In genomic region chr15:50145451-50145872, GRCh38 we compare ENCODE assay signal across 8 cellular contexts. TPM values are rescaled to one million over a fixed set of nuclear protein-coding genes. Genes with fewer than 3 reads are reported as not detected.
DNase-seq lines count a peak whose midpoint lies in the region; ATAC-seq and TF ChIP-seq lines count a peak whose summit lies in the region.

No MANE protein-coding gene starts in this region.

- no peaks in the 10 kb centered on the region for H3K9me2 ChIP-seq in SU-DHL-6 (replicated peaks; ENCODE audit: insufficient read depth, low read length)

- H3K9me3 ChIP-seq in SU-DHL-6 (ENCODE audit: insufficient read depth, low read length) (no peaks in the 10 kb centered on the region), neuron (ENCODE audit: low read length) (no peaks in the 10 kb centered on the region)

- no peaks in the 10 kb centered on the region for H3K27me3 Mint-ChIP-seq in activated T-cell treated with anti-CD3 and anti-CD28 coated beads, Interleukin-2, amount 50 U/mL, for 24 hours

- no peaks in the 10 kb centered on the region for H3F3A ChIP-seq in SU-DHL-6 (ENCODE audit: insufficient read depth)

- H3K9me3 Mint-ChIP-seq in activated T-cell treated with anti-CD3 and anti-CD28 coated beads, Interleukin-2, amount 50 U/mL, for 24 hours: no peaks in the 10 kb centered on the region

- peak; percentile 40 for DNase-seq in AG09319 (ENCODE audit: extremely low read depth, low read depth)
- DNase-seq in NCI-H1048 (lab: John Stamatoyannopoulos, UW): peak; percentile 45
- peak; percentile 87 for DNase-seq in fibroblast of villous mesenchyme (ENCODE audit: low read depth)
- no peak for DNase-seq in activated T-cell treated with anti-CD3 and anti-CD28 coated beads, Interleukin-2, amount 50 U/mL, for 24 hours

- peak; percentile 56 for ATAC-seq in GM18511 (IDR thresholded peaks at IDR 0.05; ENCODE audit: unreplicated experiment)
- ATAC-seq in HG02884 (IDR thresholded peaks at IDR 0.05; ENCODE audit: unreplicated experiment): no peak

- H3K4me2 ChIP-seq in SU-DHL-6 (ENCODE audit: low read depth, low read length, poor library complexity, severe bottlenecking): no peak overlapping the region

- no peak overlapping the region for H3K27ac ChIP-seq in SU-DHL-6 (ENCODE audit: low read depth, low read length)

- no peak overlapping the region for H2AFZ ChIP-seq in SU-DHL-6 (ENCODE audit: low read depth, low read length, severe bottlenecking)
- peak overlapping the region; percentile 22 for H2AFZ ChIP-seq in neuron (ENCODE audit: low read depth, low read length)

- no peaks in the 10 kb centered on the region for H3K27me3 ChIP-seq in SU-DHL-6 (ENCODE audit: low read length)
- H3K27me3 ChIP-seq in neuron (ENCODE audit: insufficient read depth, low read length): no peaks in the 10 kb centered on the region

- TF ChIP-seq CTCF in AG09319 (IDR thresholded peaks at IDR 0.05; ENCODE audit: low read depth, low read length) (peak; percentile 17), SU-DHL-6 (IDR thresholded peaks at IDR 0.05; ENCODE audit: insufficient read depth, low read length, poor library complexity, severe bottlenecking) (peak; percentile 19), fibroblast of villous mesenchyme (IDR thresholded peaks at IDR 0.05; ENCODE audit: insufficient read depth, low read depth, low read length) (peak; percentile 45)

- H3K36me3 Mint-ChIP-seq in activated T-cell treated with anti-CD3 and anti-CD28 coated beads, Interleukin-2, amount 50 U/mL, for 24 hours (ENCODE audit: low read depth): no peaks in the 10 kb centered on the region

- peaks cover 41% of the 10 kb centered on the region for H3K4me1 Mint-ChIP-seq in activated T-cell treated with anti-CD3 and anti-CD28 coated beads, Interleukin-2, amount 50 U/mL, for 24 hours (ENCODE audit: low read depth)

- no peak overlapping the region for H3K27ac Mint-ChIP-seq in activated T-cell treated with anti-CD3 and anti-CD28 coated beads, Interleukin-2, amount 50 U/mL, for 24 hours

- H4K20me1 ChIP-seq in SU-DHL-6 (ENCODE audit: low read depth, low read length): no peaks in the 10 kb centered on the region

- H3K4me3 ChIP-seq in SU-DHL-6 (ENCODE audit: insufficient read depth, low read length, poor library complexity, severe bottlenecking): no peak overlapping the region
- no peak overlapping the region for H3K4me3 ChIP-seq in fibroblast of villous mesenchyme (ENCODE audit: low read depth, low read length)
- H3K4me3 ChIP-seq in neuron (ENCODE audit: low read length): no peak overlapping the region

- no peaks in the 10 kb centered on the region for H3K79me2 ChIP-seq in SU-DHL-6 (ENCODE audit: insufficient read depth, low read length)

- H3K36me3 ChIP-seq in SU-DHL-6 (ENCODE audit: low read length): no peaks in the 10 kb centered on the region
- no peaks in the 10 kb centered on the region for H3K36me3 ChIP-seq in neuron (ENCODE audit: insufficient read depth, low read length)

- H3K9ac ChIP-seq in SU-DHL-6 (ENCODE audit: low read length): no peak overlapping the region

- no peak overlapping the region for H3K4me3 Mint-ChIP-seq in activated T-cell treated with anti-CD3 and anti-CD28 coated beads, Interleukin-2, amount 50 U/mL, for 24 hours

- no peaks in the 10 kb centered on the region for H3K4me1 ChIP-seq in neuron (ENCODE audit: insufficient read depth, low read length)

RNA-seq across cellular contexts. Expression of gene ATP8B4, which starts 26.4 kb away (rescaled TPM):
- 4.2 and 90.2 TPM in 2 replicates for total RNA-seq in fibroblast of villous mesenchyme

RNA-seq across cellular contexts. Expression of gene SLC27A2, which starts 36.5 kb away (rescaled TPM):
- under 0.01 TPM in 2 replicates for total RNA-seq in fibroblast of villous mesenchyme
